Comparison of ENCODE assay signal across 10 cellular contexts in the genomic region with DNA sequence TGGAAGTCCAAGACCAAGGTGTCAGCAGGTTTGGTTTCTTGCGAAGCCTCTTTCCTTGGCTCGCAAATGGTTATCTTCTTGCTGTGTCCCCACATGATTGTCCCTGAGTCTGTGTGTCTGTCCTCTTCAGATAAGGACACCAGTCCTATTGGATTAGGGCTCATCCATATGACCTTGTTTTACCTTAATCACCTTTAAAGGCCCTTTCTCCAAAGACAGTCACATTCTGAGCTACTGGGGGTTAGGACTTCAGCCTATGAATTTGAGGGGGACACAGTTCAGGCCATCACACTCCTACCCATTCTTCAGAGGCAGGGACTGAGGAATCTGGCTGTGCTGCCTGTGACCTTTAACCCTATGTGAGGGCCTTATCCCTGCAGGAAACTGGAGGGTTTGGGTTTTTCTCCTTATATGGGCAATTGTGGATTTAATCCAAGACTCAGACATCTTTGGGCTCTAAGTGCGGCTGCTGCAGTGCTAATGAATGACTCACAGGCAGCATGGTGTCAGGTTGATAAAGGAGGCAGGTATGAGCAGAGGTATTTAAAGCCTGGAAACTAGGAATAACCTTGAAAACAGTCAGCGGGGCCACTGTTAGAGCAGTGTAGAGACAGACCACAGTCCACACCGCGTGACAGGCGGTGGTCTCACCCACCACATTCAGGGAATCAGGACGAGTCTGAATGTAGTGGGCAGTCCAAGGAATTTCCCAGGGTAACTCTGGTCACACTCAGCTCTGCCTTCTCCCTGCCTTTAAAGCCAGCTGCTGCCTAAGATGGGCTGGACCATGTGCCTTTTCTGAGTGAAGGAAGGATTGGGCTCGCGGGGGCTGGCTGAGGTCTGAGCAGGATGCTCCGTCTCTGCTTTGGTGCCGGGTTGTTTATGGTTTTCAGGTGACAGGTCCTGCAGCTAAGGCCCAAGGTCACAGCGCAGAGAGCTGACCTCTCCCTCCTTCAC. TPM values are rescaled to one million over a fixed set of nuclear protein-coding genes. Genes with fewer than 3 reads are reported as not detected.
DNase-seq lines count a peak whose midpoint lies in the region; ATAC-seq and TF ChIP-seq lines count a peak whose summit lies in the region.
"Had no signal": no experiment of that assay in that cellular context is flagged by ENCODE, and none has a peak within 500 bp of the region (broad histone marks: within the 10 kb centered on the region; RNA-seq: fewer than 3 reads in every experiment).

No MANE protein-coding gene starts in this region.

- H3K4me3 ChIP-seq in AG10803 (ENCODE audit: low read length) (no peak overlapping the region), HUES64 (ENCODE audit: low read length) (no peak overlapping the region), choroid plexus epithelial cell (ENCODE audit: low read depth, low read length) (no peak overlapping the region), mesodermal cell (ENCODE audit: extremely low read depth, insufficient read depth, low read length, poor library complexity, severe bottlenecking) (no peak overlapping the region)
- H3K4me3 ChIP-seq: right lobe of liver had no signal

- TF ChIP-seq CTCF in AG10803 (conservative IDR thresholded peaks at IDR 0.05; ENCODE audit: low read length) = no peak
- TF ChIP-seq CTCF in choroid plexus epithelial cell (conservative IDR thresholded peaks at IDR 0.05; ENCODE audit: low read depth, low read length) = no peak

- H3K9me3 ChIP-seq in HUES64 (ENCODE audit: insufficient read depth, low read depth, low read length) (no peaks in the 10 kb centered on the region), mesodermal cell (ENCODE audit: control insufficient read depth, low read length) (peaks cover 8% of the 10 kb centered on the region)
- H3K9me3 ChIP-seq: right lobe of liver had no signal

- no peak for TF ChIP-seq POLR2A in GM18505 (IDR thresholded peaks at IDR 0.05; ENCODE audit: borderline replicate concordance, extremely low read depth, insufficient read depth, insufficient read length)

- H3K36me3 ChIP-seq in HUES64 (ENCODE audit: insufficient read depth, low read length) (peaks cover 44% of the 10 kb centered on the region), mesodermal cell (ENCODE audit: control insufficient read depth, insufficient read depth, low read length) (peaks cover 45% of the 10 kb centered on the region)

- peak overlapping the region; percentile 38; the same call in 1 of the 2 replicates for H3K9ac ChIP-seq in HUES64 (ENCODE audit: low read depth, low read length)

- H3K27me3 ChIP-seq in HUES64 (ENCODE audit: insufficient read depth, low read length) = no peaks in the 10 kb centered on the region
- H3K27me3 ChIP-seq: right lobe of liver had no signal

- H3K27ac ChIP-seq in HUES64 (ENCODE audit: low read depth, low read length) = peak overlapping the region; percentile 70
- peak overlapping the region; percentile 53 for H3K27ac ChIP-seq in mesodermal cell (ENCODE audit: low read depth, low read length, severe bottlenecking)

- ATAC-seq in HG03378 (IDR thresholded peaks at IDR 0.05; ENCODE audit: unreplicated experiment) (no peak), GM18505 (IDR thresholded peaks at IDR 0.05; ENCODE audit: unreplicated experiment) (no peak)

- peaks cover 22% of the 10 kb centered on the region for H3K4me1 ChIP-seq in HUES64 (ENCODE audit: insufficient read depth, low read length)
- H3K4me1 ChIP-seq in mesodermal cell (ENCODE audit: control insufficient read depth, insufficient read depth, low read length, poor library complexity, severe bottlenecking) = peaks cover 29% of the 10 kb centered on the region

- peak; percentile 48 for DNase-seq in AG10803 (ENCODE audit: low read depth)
- DNase-seq in choroid plexus epithelial cell (ENCODE audit: low read depth) = peak; percentile 91
- no peak for DNase-seq in DMS153 treated with DMSO at 0.1 percent for 48 hours (lab: John Stamatoyannopoulos, UW; ENCODE audit: unreplicated experiment)
- no peak for DNase-seq in NOMO-1 treated with DMSO at 0.1 percent for 48 hours (lab: John Stamatoyannopoulos, UW; ENCODE audit: unreplicated experiment)
- DNase-seq: NCI-H1105 had no signal

- WGBS in HUES64 = 81% methylated on average over 13 of the region's 13 CpGs
- WGBS in mesodermal cell (ENCODE audit: insufficient coverage in 2 of 2), 2 experiments = 87 to 90% methylated on average over 9 of the region's 13 CpGs

RNA-seq across cellular contexts. Expression of gene TPCN1, which starts 10.3 kb away (rescaled TPM):
- polyA plus RNA-seq in HUES64 (2013, experiment 1 of 2) = 7.7 TPM
- 9.8 TPM for polyA plus RNA-seq in HUES64 (2013, experiment 2 of 2)
- 20.2 TPM for polyA plus RNA-seq in mesodermal cell (2013, experiment 1 of 2)
- 17.6 TPM for polyA plus RNA-seq in mesodermal cell (2013, experiment 2 of 2)

RNA-seq across cellular contexts. Expression of gene RITA1, which starts 46.0 kb away (rescaled TPM):
- 21.8 TPM for polyA plus RNA-seq in HUES64 (2013, experiment 1 of 2)
- polyA plus RNA-seq in HUES64 (2013, experiment 2 of 2) = 22.6 TPM
- polyA plus RNA-seq in mesodermal cell (2013, experiment 1 of 2) = 15.3 TPM
- polyA plus RNA-seq in mesodermal cell (2013, experiment 2 of 2) = 12.7 TPM

RNA-seq across cellular contexts. Expression of gene DDX54, which starts 46.3 kb away (rescaled TPM):
- polyA plus RNA-seq in HUES64 (2013, experiment 1 of 2) = 46.2 TPM
- polyA plus RNA-seq in HUES64 (2013, experiment 2 of 2) = 43.0 TPM
- polyA plus RNA-seq in mesodermal cell (2013, experiment 1 of 2) = 43.4 TPM
- polyA plus RNA-seq in mesodermal cell (2013, experiment 2 of 2) = 35.9 TPM

Comparison
In these comparisons a context has a peak if more than half of its experiments do, and no peak if none do; other contexts are left out.
1. DNase-seq: peak in AG10803 (single experiment) and choroid plexus epithelial cell (single experiment); none in DMS153 treated with DMSO at 0.1 percent for 48 hours (single experiment) and NOMO-1 treated with DMSO at 0.1 percent for 48 hours (single experiment).